Comparison of ENCODE assay signal across 1 cellular context in genomic region chr5:160370713-160371034, GRCh38.
TF ChIP-seq lines count a peak whose summit lies in the region.

No MANE protein-coding gene starts in this region.

TF ChIP-seq in HepG2, 621 proteins besides CTCF, POLR2A, EP300 and RAD21:
- TF ChIP-seq ZSCAN29 (CRISPR knock-in tag; conservative IDR thresholded peaks at IDR 0.05) (no peak), KLF11 (CRISPR knock-in tag; IDR thresholded peaks at IDR 0.05) (no peak), USF2 (IDR thresholded peaks at IDR 0.05; ENCODE audit: low read depth, low read length) (no peak), USF2 (CRISPR knock-in tag; IDR thresholded peaks at IDR 0.05; ENCODE audit: borderline replicate concordance) (0 out of 2 replicates have a peak, but pooled peaks have one; percentile 12), RAD51 (IDR thresholded peaks at IDR 0.05; ENCODE audit: borderline replicate concordance) (peak; percentile 32; the same call in 1 of the 2 replicates)
